In the genomic region with DNA sequence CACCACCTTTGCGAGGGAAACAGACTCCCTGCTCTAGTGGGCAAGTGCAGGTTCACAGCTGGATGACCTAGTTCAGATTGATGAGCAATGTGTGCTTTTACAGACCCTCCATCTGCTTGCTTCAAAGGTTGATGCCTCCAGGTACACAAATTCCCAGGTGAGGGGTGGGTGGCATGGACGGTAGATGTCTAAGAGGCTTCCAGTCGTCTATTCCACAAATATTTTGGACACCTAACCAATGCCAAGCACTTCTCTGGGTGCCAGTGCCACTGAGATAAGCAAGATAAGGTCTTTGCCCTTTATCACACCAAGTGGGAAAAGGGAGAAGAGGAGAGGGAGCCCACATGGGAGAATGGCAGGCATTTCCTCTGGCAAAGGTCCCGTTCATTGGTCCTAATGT, we compare ENCODE assay signal across 25 cellular contexts.
"Had no signal": no experiment of that assay in that cellular context is flagged by ENCODE, and none has a peak within 500 bp of the region (broad histone marks: within the 10 kb centered on the region; RNA-seq: fewer than 3 reads in every experiment).

No MANE protein-coding gene starts in this region.

- H3K36me3 ChIP-seq: ascending aorta, brain microvascular endothelial cell, esophagus squamous epithelium, gastroesophageal sphincter had no signal

- H3K9me3 Mint-ChIP-seq: activated CD4-positive, alpha-beta memory T cell treated with anti-CD3 and anti-CD28 coated beads, Interleukin-2, amount 10 ng/mL, durations not matched to agents 7 days and 5 days; activated CD4-positive, alpha-beta T cell treated with anti-CD3 and anti-CD28 coated beads, Interleukin-2, amount 10 ng/mL, durations not matched to agents 7 days and 5 days; activated naive CD4-positive, alpha-beta T cell treated with anti-CD3 and anti-CD28 coated beads, Interleukin-2, amount 10 ng/mL, durations not matched to agents 7 days and 5 days; activated naive CD4-positive, alpha-beta T cell treated with anti-CD3 and anti-CD28 coated beads, Interleukin-2, amount 50 U/mL, for 72 hours; activated naive CD8-positive, alpha-beta T cell treated with anti-CD3 and anti-CD28 coated beads, Interleukin-2, amount 10 ng/mL, durations not matched to agents 7 days and 5 days; activated T-helper 1 cell treated with anti-CD3 and anti-CD28 coated beads, Interleukin-12 subunit alpha, Interleukin-12 subunit beta, Interleukin-2, Interleukin-4 antibody, amounts not matched to agents 30 ng/mL and 10 ng/mL and 1 ng/mL, durations not matched to agents 14 hours and 24 hours and 36 hours; activated T-helper 2 cell treated with anti-CD3 and anti-CD28 coated beads, Interferon-gamma antibody, Interleukin-2, Interleukin-4, amounts not matched to agents 10 μg/mL and 5 μg/mL and 100 μg/mL, durations not matched to agents 14 hours and 24 hours and 36 hours; central memory CD8-positive, alpha-beta T cell had no signal

- H3K4me1 Mint-ChIP-seq: activated CD4-positive, alpha-beta memory T cell treated with anti-CD3 and anti-CD28 coated beads, Interleukin-2, amount 10 ng/mL, durations not matched to agents 7 days and 5 days; activated CD4-positive, alpha-beta T cell treated with anti-CD3 and anti-CD28 coated beads, Interleukin-2, amount 10 ng/mL, durations not matched to agents 7 days and 5 days; activated naive CD4-positive, alpha-beta T cell treated with anti-CD3 and anti-CD28 coated beads, Interleukin-2, amount 10 ng/mL, durations not matched to agents 7 days and 5 days; activated naive CD8-positive, alpha-beta T cell treated with anti-CD3 and anti-CD28 coated beads, Interleukin-2, amount 10 ng/mL, durations not matched to agents 7 days and 5 days; central memory CD8-positive, alpha-beta T cell had no signal

- H3K27ac ChIP-seq: ascending aorta, brain microvascular endothelial cell, epithelial cell of prostate, esophagus squamous epithelium, gastroesophageal sphincter had no signal

- H3K4me3 ChIP-seq: ascending aorta, esophagus squamous epithelium, gastroesophageal sphincter had no signal

- H3K27ac Mint-ChIP-seq: activated CD4-positive, alpha-beta memory T cell treated with anti-CD3 and anti-CD28 coated beads, Interleukin-2, amount 10 ng/mL, durations not matched to agents 7 days and 5 days; activated CD4-positive, alpha-beta T cell treated with anti-CD3 and anti-CD28 coated beads, Interleukin-2, amount 10 ng/mL, durations not matched to agents 7 days and 5 days; activated naive CD4-positive, alpha-beta T cell treated with anti-CD3 and anti-CD28 coated beads, Interleukin-2, amount 10 ng/mL, durations not matched to agents 7 days and 5 days; activated naive CD4-positive, alpha-beta T cell treated with anti-CD3 and anti-CD28 coated beads, Interleukin-2, amount 50 U/mL, for 72 hours; activated naive CD8-positive, alpha-beta T cell treated with anti-CD3 and anti-CD28 coated beads, Interleukin-2, amount 10 ng/mL, durations not matched to agents 7 days and 5 days; activated T-helper 1 cell treated with anti-CD3 and anti-CD28 coated beads, Interleukin-12 subunit alpha, Interleukin-12 subunit beta, Interleukin-2, Interleukin-4 antibody, amounts not matched to agents 30 ng/mL and 10 ng/mL and 1 ng/mL, durations not matched to agents 14 hours and 24 hours and 36 hours; activated T-helper 2 cell treated with anti-CD3 and anti-CD28 coated beads, Interferon-gamma antibody, Interleukin-2, Interleukin-4, amounts not matched to agents 10 μg/mL and 5 μg/mL and 100 μg/mL, durations not matched to agents 14 hours and 24 hours and 36 hours; WTC11 had no signal

- H3K27me3 Mint-ChIP-seq: activated CD4-positive, alpha-beta memory T cell treated with anti-CD3 and anti-CD28 coated beads, Interleukin-2, amount 10 ng/mL, durations not matched to agents 7 days and 5 days; activated naive CD4-positive, alpha-beta T cell treated with anti-CD3 and anti-CD28 coated beads, Interleukin-2, amount 10 ng/mL, durations not matched to agents 7 days and 5 days; activated naive CD8-positive, alpha-beta T cell treated with anti-CD3 and anti-CD28 coated beads, Interleukin-2, amount 10 ng/mL, durations not matched to agents 7 days and 5 days had no signal

- H3K4me1 ChIP-seq: ascending aorta, esophagus squamous epithelium, gastroesophageal sphincter had no signal

- H3K27me3 ChIP-seq: ascending aorta, brain microvascular endothelial cell, gastroesophageal sphincter had no signal

- DNase-seq: activated CD4-positive, alpha-beta memory T cell treated with anti-CD3 and anti-CD28 coated beads, Interleukin-2, amount 10 ng/mL, durations not matched to agents 7 days and 5 days; activated CD4-positive, alpha-beta T cell treated with anti-CD3 and anti-CD28 coated beads for 1 hour; activated CD4-positive, alpha-beta T cell treated with anti-CD3 and anti-CD28 coated beads for 4 hours; activated CD4-positive, alpha-beta T cell treated with anti-CD3 and anti-CD28 coated beads, Interleukin-2, amount 10 ng/mL, durations not matched to agents 7 days and 5 days; activated CD4-positive, alpha-beta T cell treated with anti-CD3 and anti-CD28 coated beads, Interleukin-2, amount 50 U/mL, for 4 hours; activated effector memory CD4-positive, alpha-beta T cell treated with anti-CD3 and anti-CD28 coated beads, Interleukin-2, amount 50 U/mL, for 16 hours; activated naive CD4-positive, alpha-beta T cell treated with anti-CD3 and anti-CD28 coated beads, Interleukin-2, amount 10 ng/mL, durations not matched to agents 7 days and 5 days; activated naive CD8-positive, alpha-beta T cell treated with anti-CD3 and anti-CD28 coated beads, Interleukin-2, amount 10 ng/mL, durations not matched to agents 7 days and 5 days; activated T-cell treated with anti-CD3 and anti-CD28 coated beads, Interleukin-2, amount 50 U/mL, for 1 hour; activated T-cell treated with anti-CD3 and anti-CD28 coated beads, Interleukin-2, amount 50 U/mL, for 48 hours; brain microvascular endothelial cell; cortex of kidney; dermis blood vessel endothelial cell; effector CD8-positive, alpha-beta T cell; esophagus squamous epithelium; foreskin melanocyte; T-helper 2 cell had no signal

- ATAC-seq: activated naive CD4-positive, alpha-beta T cell treated with anti-CD3 and anti-CD28 coated beads, Interleukin-2, amount 50 U/mL, for 72 hours; gastroesophageal sphincter; WTC11 had no signal

- H3K9me3 ChIP-seq: ascending aorta, esophagus squamous epithelium, gastroesophageal sphincter had no signal

- H3K4me3 Mint-ChIP-seq: activated CD4-positive, alpha-beta memory T cell treated with anti-CD3 and anti-CD28 coated beads, Interleukin-2, amount 10 ng/mL, durations not matched to agents 7 days and 5 days; activated CD4-positive, alpha-beta T cell treated with anti-CD3 and anti-CD28 coated beads, Interleukin-2, amount 10 ng/mL, durations not matched to agents 7 days and 5 days; activated naive CD4-positive, alpha-beta T cell treated with anti-CD3 and anti-CD28 coated beads, Interleukin-2, amount 10 ng/mL, durations not matched to agents 7 days and 5 days; activated naive CD8-positive, alpha-beta T cell treated with anti-CD3 and anti-CD28 coated beads, Interleukin-2, amount 10 ng/mL, durations not matched to agents 7 days and 5 days; activated T-helper 1 cell treated with anti-CD3 and anti-CD28 coated beads, Interleukin-12 subunit alpha, Interleukin-12 subunit beta, Interleukin-2, Interleukin-4 antibody, amounts not matched to agents 30 ng/mL and 10 ng/mL and 1 ng/mL, durations not matched to agents 14 hours and 24 hours and 36 hours; central memory CD8-positive, alpha-beta T cell; WTC11 had no signal

- H3K36me3 Mint-ChIP-seq: activated naive CD4-positive, alpha-beta T cell treated with anti-CD3 and anti-CD28 coated beads, Interleukin-2, amount 10 ng/mL, durations not matched to agents 7 days and 5 days; activated naive CD4-positive, alpha-beta T cell treated with anti-CD3 and anti-CD28 coated beads, Interleukin-2, amount 50 U/mL, for 72 hours; activated naive CD8-positive, alpha-beta T cell treated with anti-CD3 and anti-CD28 coated beads, Interleukin-2, amount 10 ng/mL, durations not matched to agents 7 days and 5 days had no signal
